1 cellular context compared by ENCODE assay signal in genomic region chr5:107476783-107477182, GRCh38.
TF ChIP-seq lines count a peak whose summit lies in the region.

No MANE protein-coding gene starts in this region.

TF ChIP-seq in GM12878, 131 proteins besides CTCF, POLR2A, EP300 and RAD21 (continued from another document and continues in another):
- TF ChIP-seq SKIL (IDR thresholded peaks at IDR 0.05; ENCODE audit: low read depth, poor library complexity, severe bottlenecking) (peak; percentile 97), DPF2 (IDR thresholded peaks at IDR 0.05) (peak; percentile 82), POLR2AphosphoS2 (IDR thresholded peaks at IDR 0.05; ENCODE audit: low read depth, low read length) (no peak), GABPA (IDR thresholded peaks at IDR 0.05; ENCODE audit: low read depth) (peak; percentile 66), PBX3 (IDR thresholded peaks at IDR 0.05; ENCODE audit: insufficient replicate concordance, low read depth, low read length) (peak; percentile 64), ATF3 (IDR thresholded peaks at IDR 0.05; ENCODE audit: borderline replicate concordance, extremely low read depth, low read depth, low read length) (no peak), BCLAF1 (IDR thresholded peaks at IDR 0.05) (no peak), ZNF687 (IDR thresholded peaks at IDR 0.05) (peak; percentile 33; the same call in 1 of the 2 replicates), BACH1 (IDR thresholded peaks at IDR 0.05; ENCODE audit: borderline replicate concordance) (peak; percentile 81; the same call in 1 of the 2 replicates), IRF3 (IDR thresholded peaks at IDR 0.05) (no peak), RB1 (IDR thresholded peaks at IDR 0.05; ENCODE audit: borderline replicate concordance) (no peak; the same call in 1 of the 2 replicates), FOXM1 (IDR thresholded peaks at IDR 0.05; ENCODE audit: low read depth, low read length) (peak; percentile 89), JUND (IDR thresholded peaks at IDR 0.05; ENCODE audit: low read depth, low read length) (peak; percentile 85), ATF7 (IDR thresholded peaks at IDR 0.05; ENCODE audit: low read depth) (peak; percentile 90), RAD51 (IDR thresholded peaks at IDR 0.05) (peak; percentile 39; the same call in 1 of the 2 replicates), RCOR1 (conservative IDR thresholded peaks at IDR 0.05; ENCODE audit: low read depth, low read length) (0 out of 2 replicates have a peak, but pooled peaks have one; percentile 52), CEBPB (IDR thresholded peaks at IDR 0.05; ENCODE audit: borderline replicate concordance in 1 of 2, low read depth in 2 of 2, low read length in 2 of 2) (peak in 1 of 2 experiments; percentile 77; a peak in 1 of 4 replicates), ZBTB11 (CRISPR knock-in tag; IDR thresholded peaks at IDR 0.05) (no peak), SMARCA5 (IDR thresholded peaks at IDR 0.05) (peak; percentile 90; the same call in 1 of the 2 replicates), CHD4 (IDR thresholded peaks at IDR 0.05) (no peak), MTA2 (IDR thresholded peaks at IDR 0.05; ENCODE audit: low read depth) (peak; percentile 92), EGR1 (IDR thresholded peaks at IDR 0.05; ENCODE audit: borderline replicate concordance in 1 of 2, low read depth in 2 of 2, low read length in 2 of 2) (no peak), HDAC2 (IDR thresholded peaks at IDR 0.05) (no peak), PAX5 (IDR thresholded peaks at IDR 0.05; ENCODE audit: borderline replicate concordance, low read depth, low read length) (peak; percentile 63; the same call in 1 of the 2 replicates), MEF2B (IDR thresholded peaks at IDR 0.05; ENCODE audit: partially characterized antibody, poor library complexity, severe bottlenecking) (peak; percentile 75), SREBF1 (IDR thresholded peaks at IDR 0.05; ENCODE audit: low read length) (peak; percentile 59; the same call in 1 of the 2 replicates), JUNB (IDR thresholded peaks at IDR 0.05) (peak; percentile 95), CHD2 (IDR thresholded peaks at IDR 0.05; ENCODE audit: borderline replicate concordance, low read depth, low read length) (peak; percentile 81), BHLHE40 (IDR thresholded peaks at IDR 0.05; ENCODE audit: borderline replicate concordance in 1 of 2, low read depth in 2 of 2, low read length in 1 of 2) (peak; percentile 53 to 60; a peak in 3 of 4 replicates), HDAC6 (IDR thresholded peaks at IDR 0.05; ENCODE audit: unreplicated experiment) (no peak), STAT1 (conservative IDR thresholded peaks at IDR 0.05) (no peak), KLF5 (IDR thresholded peaks at IDR 0.05; ENCODE audit: partially characterized antibody) (no peak), POU2F2 (IDR thresholded peaks at IDR 0.05; ENCODE audit: borderline replicate concordance, low read depth, low read length) (peak; percentile 41; the same call in 1 of the 3 replicates), ZZZ3 (IDR thresholded peaks at IDR 0.05; ENCODE audit: control insufficient read depth, insufficient read length, low read depth) (no peak), IRF4 (IDR thresholded peaks at IDR 0.05; ENCODE audit: low read depth, low read length) (peak; percentile 88), PKNOX1 (IDR thresholded peaks at IDR 0.05) (peak; percentile 45; the same call in 1 of the 2 replicates), EED (IDR thresholded peaks at IDR 0.05; ENCODE audit: low read depth) (peak; percentile 70; the same call in 1 of the 2 replicates), ZBED1 (IDR thresholded peaks at IDR 0.05; ENCODE audit: borderline replicate concordance) (peak; percentile 85; the same call in 1 of the 2 replicates), MLLT1 (IDR thresholded peaks at IDR 0.05) (0 out of 2 replicates have a peak, but pooled peaks have one; percentile 31)
